Comparison of ENCODE assay signal across 25 cellular contexts in genomic region chr7:46881507-46882127, GRCh38.
DNase-seq lines count a peak whose midpoint lies in the region; ATAC-seq and TF ChIP-seq lines count a peak whose summit lies in the region.
"Had no signal": no experiment of that assay in that cellular context is flagged by ENCODE, and none has a peak within 500 bp of the region (broad histone marks: within the 10 kb centered on the region; RNA-seq: fewer than 3 reads in every experiment).

No MANE protein-coding gene starts in this region.

- no peaks in the 10 kb centered on the region for H3K4me1 Mint-ChIP-seq in CD4-positive, alpha-beta memory T cell
- no peaks in the 10 kb centered on the region for H3K4me1 Mint-ChIP-seq in natural killer cell treated with Interleukin-12 subunit alpha and Interleukin-12 subunit beta and Interleukin-15 and Interleukin-18, amount 100 ng/mL, for 72 hours (ENCODE audit: low read depth in 2 of 2)
- H3K4me1 Mint-ChIP-seq: activated naive CD4-positive, alpha-beta T cell treated with anti-CD3 and anti-CD28 coated beads, Interleukin-2, amount 50 U/mL, for 24 hours had no signal

- no peaks in the 10 kb centered on the region for H3K36me3 Mint-ChIP-seq in CD4-positive, alpha-beta memory T cell
- H3K36me3 Mint-ChIP-seq in natural killer cell treated with Interleukin-12 subunit alpha and Interleukin-12 subunit beta and Interleukin-15 and Interleukin-18, amount 100 ng/mL, for 72 hours, result no peaks in the 10 kb centered on the region
- H3K36me3 Mint-ChIP-seq: activated naive CD4-positive, alpha-beta T cell treated with anti-CD3 and anti-CD28 coated beads, Interleukin-2, amount 50 U/mL, for 24 hours had no signal

- H3K4me1 ChIP-seq in CD4-positive, alpha-beta memory T cell (ENCODE audit: insufficient read depth, low read length), result no peaks in the 10 kb centered on the region
- no peaks in the 10 kb centered on the region for H3K4me1 ChIP-seq in psoas muscle
- H3K4me1 ChIP-seq: uterus had no signal

- WGBS in psoas muscle, 3 donors, result 82 to 94% (median 92%) methylated on average over 6 of the region's 6 CpGs

- no peak for ATAC-seq in psoas muscle
- no peak for ATAC-seq in natural killer cell treated with Interleukin-12 subunit alpha and Interleukin-12 subunit beta and Interleukin-15 and Interleukin-18, amount 100 ng/mL, for 72 hours
- ATAC-seq: GM12878 had no signal

- no peaks in the 10 kb centered on the region for H3K27me3 ChIP-seq in CD4-positive, alpha-beta memory T cell (ENCODE audit: insufficient read depth, low read length)
- no peaks in the 10 kb centered on the region for H3K27me3 ChIP-seq in psoas muscle (ENCODE audit: insufficient read depth in 3 of 3, low read length in 2 of 3)
- H3K27me3 ChIP-seq: uterus had no signal

- no peak overlapping the region for H3K27ac Mint-ChIP-seq in CD4-positive, alpha-beta memory T cell
- no peak overlapping the region for H3K27ac Mint-ChIP-seq in natural killer cell treated with Interleukin-12 subunit alpha and Interleukin-12 subunit beta and Interleukin-15 and Interleukin-18, amount 100 ng/mL, for 72 hours
- H3K27ac Mint-ChIP-seq: activated naive CD4-positive, alpha-beta T cell treated with anti-CD3 and anti-CD28 coated beads, Interleukin-2, amount 50 U/mL, for 24 hours; dendritic cell treated with granulocyte-macrophage colony-stimulating factor and Interleukin-4, amounts not matched to agents 40 ng/mL and 50 ng/mL, for 4 days; nephron progenitor cell had no signal

- intact Hi-C loops in CD4-positive, alpha-beta memory T cell (cut with micrococcal nuclease), result no loop called here
- intact Hi-C loops in psoas muscle (cut with DNase I), result no loop called here

- no peaks in the 10 kb centered on the region for H3K36me3 ChIP-seq in CD4-positive, alpha-beta memory T cell (ENCODE audit: insufficient read depth, low read length)
- no peaks in the 10 kb centered on the region for H3K36me3 ChIP-seq in psoas muscle (ENCODE audit: insufficient read depth in 1 of 2, low read depth in 1 of 2)
- H3K36me3 ChIP-seq: prostate gland, uterus, WERI-Rb-1 had no signal

- no peak overlapping the region for H3K27ac ChIP-seq in CD4-positive, alpha-beta memory T cell (ENCODE audit: low read depth, low read length)
- H3K27ac ChIP-seq in psoas muscle, result no peak overlapping the region
- H3K27ac ChIP-seq: prostate gland, skin epidermis, uterus, WERI-Rb-1 had no signal

- no peak overlapping the region for H3K4me3 ChIP-seq in CD4-positive, alpha-beta memory T cell (ENCODE audit: low read length in 2 of 2)
- no peak overlapping the region for H3K4me3 ChIP-seq in psoas muscle
- H3K4me3 ChIP-seq: GM12878, prostate gland, skin epidermis, uterus had no signal

- POLR2A ChIA-PET in CD4-positive, alpha-beta memory T cell (lab: Charles Lee; ENCODE audit: partially characterized antibody), result no interaction called here

- H3K9me3 Mint-ChIP-seq in CD4-positive, alpha-beta memory T cell, result peaks cover 0 to 15% (median 10%) of the 10 kb centered on the region in 8 donors
- peaks cover 10% of the 10 kb centered on the region for H3K9me3 Mint-ChIP-seq in natural killer cell treated with Interleukin-12 subunit alpha and Interleukin-12 subunit beta and Interleukin-15 and Interleukin-18, amount 100 ng/mL, for 72 hours

- no peak for TF ChIP-seq CTCF in psoas muscle (IDR thresholded peaks at IDR 0.05)

- H3K9me3 ChIP-seq in CD4-positive, alpha-beta memory T cell (ENCODE audit: control insufficient read depth in 1 of 2, low read length in 2 of 2), result no peaks in the 10 kb centered on the region
- no peaks in the 10 kb centered on the region for H3K9me3 ChIP-seq in psoas muscle
- H3K9me3 ChIP-seq: prostate gland, uterus had no signal

- H3K4me3 Mint-ChIP-seq in CD4-positive, alpha-beta memory T cell, result no peak overlapping the region
- H3K4me3 Mint-ChIP-seq in natural killer cell treated with Interleukin-12 subunit alpha and Interleukin-12 subunit beta and Interleukin-15 and Interleukin-18, amount 100 ng/mL, for 72 hours, result no peak overlapping the region
- H3K4me3 Mint-ChIP-seq: activated naive CD4-positive, alpha-beta T cell treated with anti-CD3 and anti-CD28 coated beads, Interleukin-2, amount 50 U/mL, for 24 hours; dendritic cell treated with granulocyte-macrophage colony-stimulating factor and Interleukin-4, amounts not matched to agents 40 ng/mL and 50 ng/mL, for 4 days; nephron progenitor cell had no signal

- H3K27me3 Mint-ChIP-seq in CD4-positive, alpha-beta memory T cell, result no peaks in the 10 kb centered on the region
- H3K27me3 Mint-ChIP-seq in natural killer cell treated with Interleukin-12 subunit alpha and Interleukin-12 subunit beta and Interleukin-15 and Interleukin-18, amount 100 ng/mL, for 72 hours, result no peaks in the 10 kb centered on the region
- H3K27me3 Mint-ChIP-seq: activated naive CD4-positive, alpha-beta T cell treated with anti-CD3 and anti-CD28 coated beads, Interleukin-2, amount 50 U/mL, for 24 hours; dendritic cell treated with granulocyte-macrophage colony-stimulating factor and Interleukin-4, amounts not matched to agents 40 ng/mL and 50 ng/mL, for 4 days had no signal

- CTCF ChIA-PET in CD4-positive, alpha-beta memory T cell (lab: Charles Lee; ENCODE audit: partially characterized antibody), result no interaction called here

- peak; percentile 35 for DNase-seq in ELR (ENCODE audit: low read depth)
- DNase-seq in M059J (ENCODE audit: low read depth), result peak; percentile 64
- peak; percentile 45 for DNase-seq in dermis blood vessel endothelial cell
- peak; percentile 71 for DNase-seq in kidney tubule cell (ENCODE audit: low spot score)
- DNase-seq in CD4-positive, alpha-beta memory T cell, result no peak
- no peak for DNase-seq in psoas muscle
- no peak for DNase-seq in stimulated activated CD4-positive, alpha-beta T cell treated with anti-CD3 and anti-CD28 coated beads, Interleukin-4, amount 100 ng/mL, for 1 hour
- DNase-seq in natural killer cell treated with Interleukin-12 subunit alpha and Interleukin-12 subunit beta and Interleukin-15 and Interleukin-18, amount 100 ng/mL, for 72 hours (ENCODE audit: low spot score), result no peak
- DNase-seq: activated CD4-positive, alpha-beta T cell treated with anti-CD3 and anti-CD28 coated beads, Interleukin-2, amount 50 U/mL, for 48 hours; activated T-cell treated with anti-CD3 and anti-CD28 coated beads, Interleukin-2, amount 50 U/mL, for 48 hours; erythroblast; GF-D8; kidney glomerular epithelial cell; NCI-H1417; NCI-H2171; NCI-H748 treated with DMSO at 0.1 percent for 48 hours; nephron progenitor cell; stimulated activated CD4-positive, alpha-beta T cell treated with anti-CD3 and anti-CD28 coated beads, Interleukin-4, amount 100 ng/mL, for 24 hours; uterus; WERI-Rb-1 had no signal

Comparison
In these comparisons a context has a peak if more than half of its experiments do, and no peak if none do; other contexts are left out.
1. DNase-seq: peak in ELR (single experiment), M059J (single experiment), dermis blood vessel endothelial cell (single experiment) and kidney tubule cell (single experiment); none in CD4-positive, alpha-beta memory T cell (0 of 5), psoas muscle (0 of 2), stimulated activated CD4-positive, alpha-beta T cell treated with anti-CD3 and anti-CD28 coated beads, Interleukin-4, amount 100 ng/mL, for 1 hour (single experiment) and natural killer cell treated with Interleukin-12 subunit alpha and Interleukin-12 subunit beta and Interleukin-15 and Interleukin-18, amount 100 ng/mL, for 72 hours (single experiment).